Comparison of ENCODE assay signal across 3 cellular contexts in the genomic region with DNA sequence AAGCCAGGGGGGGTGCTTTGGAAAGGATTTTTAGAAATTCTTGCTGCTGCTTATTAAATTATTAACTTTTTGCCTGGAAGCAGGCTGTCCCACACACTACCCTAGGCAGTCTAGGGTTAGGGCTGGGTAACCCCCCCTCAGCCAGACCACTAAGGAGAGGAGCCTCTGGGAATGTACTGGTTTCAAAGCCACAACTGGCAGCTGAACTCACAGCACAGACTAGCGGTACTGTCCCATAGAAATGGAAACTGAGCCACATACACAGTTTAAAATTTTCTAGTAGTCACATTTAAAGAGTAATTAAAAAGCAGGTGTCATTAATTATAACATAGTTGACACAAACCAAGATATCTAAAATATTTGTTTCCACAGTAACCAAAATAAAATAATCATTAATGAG.
TF ChIP-seq lines count a peak whose summit lies in the region.

No MANE protein-coding gene starts in this region.

TF ChIP-seq in SK-N-SH, 30 proteins besides CTCF, POLR2A, EP300 and RAD21 (continued from another document):
- TF ChIP-seq ELF1 (IDR thresholded peaks at IDR 0.05) = no peak
- TF ChIP-seq FOXJ3 (CRISPR knock-in tag; IDR thresholded peaks at IDR 0.05) = no peak
- TF ChIP-seq, protein P1, sequence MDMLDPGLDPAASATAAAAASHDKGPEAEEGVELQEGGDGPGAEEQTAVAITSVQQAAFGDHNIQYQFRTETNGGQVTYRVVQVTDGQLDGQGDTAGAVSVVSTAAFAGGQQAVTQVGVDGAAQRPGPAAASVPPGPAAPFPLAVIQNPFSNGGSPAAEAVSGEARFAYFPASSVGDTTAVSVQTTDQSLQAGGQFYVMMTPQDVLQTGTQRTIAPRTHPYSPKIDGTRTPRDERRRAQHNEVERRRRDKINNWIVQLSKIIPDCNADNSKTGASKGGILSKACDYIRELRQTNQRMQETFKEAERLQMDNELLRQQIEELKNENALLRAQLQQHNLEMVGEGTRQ (IDR thresholded peaks at IDR 0.05; ENCODE audit: borderline replicate concordance, low read depth, low read length) = no peak
- TF ChIP-seq, protein P2, sequence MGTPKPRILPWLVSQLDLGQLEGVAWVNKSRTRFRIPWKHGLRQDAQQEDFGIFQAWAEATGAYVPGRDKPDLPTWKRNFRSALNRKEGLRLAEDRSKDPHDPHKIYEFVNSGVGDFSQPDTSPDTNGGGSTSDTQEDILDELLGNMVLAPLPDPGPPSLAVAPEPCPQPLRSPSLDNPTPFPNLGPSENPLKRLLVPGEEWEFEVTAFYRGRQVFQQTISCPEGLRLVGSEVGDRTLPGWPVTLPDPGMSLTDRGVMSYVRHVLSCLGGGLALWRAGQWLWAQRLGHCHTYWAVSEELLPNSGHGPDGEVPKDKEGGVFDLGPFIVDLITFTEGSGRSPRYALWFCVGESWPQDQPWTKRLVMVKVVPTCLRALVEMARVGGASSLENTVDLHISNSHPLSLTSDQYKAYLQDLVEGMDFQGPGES (IDR thresholded peaks at IDR 0.05; ENCODE audit: low read depth, low read length) = no peak
- TF ChIP-seq SMC3 (IDR thresholded peaks at IDR 0.05; ENCODE audit: low read depth, low read length) = no peak
- no peak for TF ChIP-seq GATA2 (CRISPR knock-in tag; IDR thresholded peaks at IDR 0.05)
- TF ChIP-seq JUND (IDR thresholded peaks at IDR 0.05) = no peak

TF ChIP-seq in SK-N-SH treated with all-trans-retinoic acid at 6 μM for 48 hours, 23 proteins besides CTCF, POLR2A, EP300 and RAD21 (continued from another document):
- TF ChIP-seq, protein P3, sequence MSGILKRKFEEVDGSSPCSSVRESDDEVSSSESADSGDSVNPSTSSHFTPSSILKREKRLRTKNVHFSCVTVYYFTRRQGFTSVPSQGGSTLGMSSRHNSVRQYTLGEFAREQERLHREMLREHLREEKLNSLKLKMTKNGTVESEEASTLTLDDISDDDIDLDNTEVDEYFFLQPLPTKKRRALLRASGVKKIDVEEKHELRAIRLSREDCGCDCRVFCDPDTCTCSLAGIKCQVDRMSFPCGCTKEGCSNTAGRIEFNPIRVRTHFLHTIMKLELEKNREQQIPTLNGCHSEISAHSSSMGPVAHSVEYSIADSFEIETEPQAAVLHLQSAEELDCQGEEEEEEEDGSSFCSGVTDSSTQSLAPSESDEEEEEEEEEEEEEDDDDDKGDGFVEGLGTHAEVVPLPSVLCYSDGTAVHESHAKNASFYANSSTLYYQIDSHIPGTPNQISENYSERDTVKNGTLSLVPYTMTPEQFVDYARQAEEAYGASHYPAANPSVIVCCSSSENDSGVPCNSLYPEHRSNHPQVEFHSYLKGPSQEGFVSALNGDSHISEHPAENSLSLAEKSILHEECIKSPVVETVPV (CRISPR knock-in tag; IDR thresholded peaks at IDR 0.05) = no peak
- TF ChIP-seq ZNF565 (CRISPR knock-in tag; conservative IDR thresholded peaks at IDR 0.05; ENCODE audit: low read depth) = no peak
- no peak for TF ChIP-seq TOX (CRISPR knock-in tag; IDR thresholded peaks at IDR 0.05; ENCODE audit: borderline replicate concordance)
- TF ChIP-seq CSDC2 (CRISPR knock-in tag; IDR thresholded peaks at IDR 0.05) = no peak
- no peak for TF ChIP-seq SNAI2 (CRISPR knock-in tag; IDR thresholded peaks at IDR 0.05)
- TF ChIP-seq ZC3H10 (CRISPR knock-in tag; IDR thresholded peaks at IDR 0.05) = no peak
- TF ChIP-seq ARNTL (CRISPR knock-in tag; IDR thresholded peaks at IDR 0.05; ENCODE audit: borderline replicate concordance, low read depth) = no peak
- no peak for TF ChIP-seq ESRRG (CRISPR knock-in tag; IDR thresholded peaks at IDR 0.05)
- TF ChIP-seq ZFP3 (CRISPR knock-in tag; IDR thresholded peaks at IDR 0.05) = no peak
- TF ChIP-seq, protein P4, sequence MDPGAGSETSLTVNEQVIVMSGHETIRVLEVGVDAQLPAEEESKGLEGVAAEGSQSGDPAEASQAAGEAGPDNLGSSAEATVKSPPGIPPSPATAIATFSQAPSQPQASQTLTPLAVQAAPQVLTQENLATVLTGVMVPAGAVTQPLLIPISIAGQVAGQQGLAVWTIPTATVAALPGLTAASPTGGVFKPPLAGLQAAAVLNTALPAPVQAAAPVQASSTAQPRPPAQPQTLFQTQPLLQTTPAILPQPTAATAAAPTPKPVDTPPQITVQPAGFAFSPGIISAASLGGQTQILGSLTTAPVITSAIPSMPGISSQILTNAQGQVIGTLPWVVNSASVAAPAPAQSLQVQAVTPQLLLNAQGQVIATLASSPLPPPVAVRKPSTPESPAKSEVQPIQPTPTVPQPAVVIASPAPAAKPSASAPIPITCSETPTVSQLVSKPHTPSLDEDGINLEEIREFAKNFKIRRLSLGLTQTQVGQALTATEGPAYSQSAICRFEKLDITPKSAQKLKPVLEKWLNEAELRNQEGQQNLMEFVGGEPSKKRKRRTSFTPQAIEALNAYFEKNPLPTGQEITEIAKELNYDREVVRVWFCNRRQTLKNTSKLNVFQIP (CRISPR knock-in tag; IDR thresholded peaks at IDR 0.05; ENCODE audit: borderline replicate concordance, low read depth) = no peak
- TF ChIP-seq, protein P5, sequence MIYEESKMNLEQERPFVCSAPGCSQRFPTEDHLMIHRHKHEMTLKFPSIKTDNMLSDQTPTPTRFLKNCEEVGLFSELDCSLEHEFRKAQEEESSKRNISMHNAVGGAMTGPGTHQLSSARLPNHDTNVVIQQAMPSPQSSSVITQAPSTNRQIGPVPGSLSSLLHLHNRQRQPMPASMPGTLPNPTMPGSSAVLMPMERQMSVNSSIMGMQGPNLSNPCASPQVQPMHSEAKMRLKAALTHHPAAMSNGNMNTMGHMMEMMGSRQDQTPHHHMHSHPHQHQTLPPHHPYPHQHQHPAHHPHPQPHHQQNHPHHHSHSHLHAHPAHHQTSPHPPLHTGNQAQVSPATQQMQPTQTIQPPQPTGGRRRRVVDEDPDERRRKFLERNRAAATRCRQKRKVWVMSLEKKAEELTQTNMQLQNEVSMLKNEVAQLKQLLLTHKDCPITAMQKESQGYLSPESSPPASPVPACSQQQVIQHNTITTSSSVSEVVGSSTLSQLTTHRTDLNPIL (CRISPR knock-in tag; IDR thresholded peaks at IDR 0.05; ENCODE audit: low read depth) = no peak

TF ChIP-seq in HepG2, 621 proteins besides CTCF, POLR2A, EP300 and RAD21 (continued from another document):
- no peak for TF ChIP-seq MIXL1 (CRISPR knock-in tag; IDR thresholded peaks at IDR 0.05)
TF ChIP-seq in HepG2: peak in this region for 2.
